In genomic region chr1:41383094-41383852, GRCh38 we compare ENCODE assay signal across 9 cellular contexts. TPM values are rescaled to one million over a fixed set of nuclear protein-coding genes. Genes with fewer than 3 reads are reported as not detected.
DNase-seq lines count a peak whose midpoint lies in the region; ATAC-seq and TF ChIP-seq lines count a peak whose summit lies in the region.
"Had no signal": no experiment of that assay in that cellular context is flagged by ENCODE, and none has a peak within 500 bp of the region (broad histone marks: within the 10 kb centered on the region; RNA-seq: fewer than 3 reads in every experiment).

No MANE protein-coding gene starts in this region.

- TF ChIP-seq POLR2A in ovary (IDR thresholded peaks at IDR 0.05): no peak

- H3K36me3 ChIP-seq in ectodermal cell (ENCODE audit: control insufficient read depth, insufficient read depth, low read length) (no peaks in the 10 kb centered on the region), ovary (no peaks in the 10 kb centered on the region)

- WGBS in ectodermal cell, 2 experiments: 4% methylated on average over 45 of the region's 45 CpGs
- WGBS in ovary, 3 donors: 9 to 30% (median 17%) methylated on average over 45 of the region's 45 CpGs

- peaks cover 38% of the 10 kb centered on the region for H3K4me1 ChIP-seq in ectodermal cell (ENCODE audit: control insufficient read depth, insufficient read depth, low read length)
- H3K4me1 ChIP-seq in ovary (ENCODE audit: insufficient read depth): peaks cover 21% of the 10 kb centered on the region

- peaks cover 73% of the 10 kb centered on the region for H3K27me3 ChIP-seq in ectodermal cell (ENCODE audit: control insufficient read depth, insufficient read depth, low read length, poor library complexity, severe bottlenecking)
- H3K27me3 ChIP-seq in ovary: no peaks in the 10 kb centered on the region

- H3K27ac ChIP-seq in ectodermal cell (ENCODE audit: insufficient read depth, low read depth, low read length, poor library complexity, severe bottlenecking) (no peak overlapping the region), ovary (peak overlapping the region; percentile 98 to 99)
- H3K27ac ChIP-seq: HL-60 had no signal

- no peak for TF ChIP-seq CTCF in ovary (IDR thresholded peaks at IDR 0.05)

- ATAC-seq in GM19463 (IDR thresholded peaks at IDR 0.05; ENCODE audit: unreplicated experiment): no peak

- DNase-seq in Daoy (ENCODE audit: low read depth) (peak; percentile 76), SIG-M5 (lab: John Stamatoyannopoulos, UW) (peak; percentile 8), ovary (peak in 4 of 5 donors; percentile 59 to 66 (median 64)), putamen (ENCODE audit: low spot score) (no peak), hypothalamus (lab: John Stamatoyannopoulos, UW) (no peak), GOT3 (lab: John Stamatoyannopoulos, UW) (no peak)

- intact Hi-C loops in ovary (cut with DNase I): no loop called here

- H3K9me3 ChIP-seq in ectodermal cell (ENCODE audit: control insufficient read depth, low read length) (no peaks in the 10 kb centered on the region), ovary (no peaks in the 10 kb centered on the region)

- H3K4me3 ChIP-seq in ectodermal cell (ENCODE audit: insufficient read depth, low read depth, low read length) (peak overlapping the region; percentile 11), ovary (peak overlapping the region; percentile 51)

- TF ChIP-seq EP300 in ovary (IDR thresholded peaks at IDR 0.05): no peak

RNA-seq across cellular contexts. Expression of gene FOXO6, which starts 22.0 kb away (rescaled TPM):
- total RNA-seq in Daoy (2014; rRNA removed; shearing (Covaris generic)): 0.06 and 0.80 TPM in 2 replicates
- 1.5 TPM for polyA plus RNA-seq in ectodermal cell (2013, experiment 1 of 4)
- polyA plus RNA-seq in ectodermal cell (2013, experiment 2 of 4): 1.5 TPM
- polyA plus RNA-seq in ectodermal cell (2013, experiment 3 of 4): 2.1 TPM
- polyA plus RNA-seq in ectodermal cell (2013, experiment 4 of 4): 2.6 TPM
- 10 to 100 TPM in 4 of 7 donors, 1 to 10 TPM in 3; 3.9 to 18.9 (median 10.3) TPM for total RNA-seq in ovary
- 1 to 10 TPM in 1 of 2 donors, under 1 TPM in 1; 0.90 to 1.4 TPM for polyA plus RNA-seq in ovary

Comparison
In these comparisons a context has a peak if more than half of its experiments do, and no peak if none do; other contexts are left out.
1. DNase-seq: peak in Daoy (single experiment), SIG-M5 (single experiment) and ovary (4 of 5); none in putamen (single experiment), hypothalamus (0 of 51) and GOT3 (single experiment).